18 cellular contexts compared by ENCODE assay signal in the genomic region with DNA sequence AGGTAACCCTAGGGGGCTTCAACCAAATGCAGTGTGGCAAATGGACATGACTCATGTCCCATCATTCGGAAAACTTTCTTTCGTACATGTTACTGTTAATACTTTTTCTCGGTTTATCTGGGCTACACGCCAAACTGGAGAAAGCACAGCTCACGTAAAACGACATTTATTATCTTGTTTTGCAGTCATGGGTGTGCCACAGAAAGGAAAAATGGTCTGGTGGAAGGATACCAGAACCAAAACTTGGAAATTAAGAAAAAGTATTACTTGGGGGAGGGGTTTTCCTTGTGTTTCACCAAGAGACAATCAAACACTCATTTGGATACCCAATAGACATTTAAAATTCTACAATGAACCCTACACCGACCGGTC. TPM values are rescaled to one million over a fixed set of nuclear protein-coding genes. Genes with fewer than 3 reads are reported as not detected.
DNase-seq lines count a peak whose midpoint lies in the region; ATAC-seq and TF ChIP-seq lines count a peak whose summit lies in the region.
"Had no signal": no experiment of that assay in that cellular context is flagged by ENCODE, and none has a peak within 500 bp of the region (broad histone marks: within the 10 kb centered on the region; RNA-seq: fewer than 3 reads in every experiment).

No MANE protein-coding gene starts in this region.

- H3K4me3 Mint-ChIP-seq in type B pancreatic cell, result peak overlapping the region; percentile 44
- H3K4me3 Mint-ChIP-seq: activated T-cell treated with anti-CD3 and anti-CD28 coated beads, Interleukin-2, amount 50 U/mL, for 24 hours had no signal

- no peaks in the 10 kb centered on the region for H3K36me3 Mint-ChIP-seq in type B pancreatic cell

- DNase-seq in right cardiac atrium, result peak in 1 of 3 donors; percentile 5
- DNase-seq in right atrium auricular region (ENCODE audit: low spot score), result no peak
- DNase-seq in coronary artery (ENCODE audit: low spot score), result no peak
- peak; percentile 29 for DNase-seq in mesenchymal stem cell
- no peak for DNase-seq in type B pancreatic cell (ENCODE audit: extremely low spot score, unreplicated experiment)
- DNase-seq in stimulated activated CD4-positive, alpha-beta T cell treated with anti-CD3 and anti-CD28 coated beads, Interleukin-12 subunit alpha, Interleukin-12 subunit beta, amount 100 ng/mL, for 4 hours, result no peak
- no peak for DNase-seq in 8988T
- no peak for DNase-seq in NCI-H1436 (lab: John Stamatoyannopoulos, UW)
- DNase-seq: activated CD4-positive, CD25-positive, alpha-beta regulatory T cell; activated T-cell treated with anti-CD3 and anti-CD28 coated beads, Interleukin-2, amount 50 U/mL, for 24 hours; DMS53; NCI-H187 treated with DMSO at 0.1 percent for 48 hours; NCI-H774; SJCRH30; small intestine had no signal

- H3K4me1 ChIP-seq in right cardiac atrium (ENCODE audit: control insufficient read depth, insufficient read depth, low read length) (no peaks in the 10 kb centered on the region), right atrium auricular region (peaks cover 0 to 20% of the 10 kb centered on the region in 2 donors), mesenchymal stem cell (ENCODE audit: control insufficient read depth, insufficient read depth, low read depth, low read length) (no peaks in the 10 kb centered on the region)

- H3K9me3 Mint-ChIP-seq in type B pancreatic cell, result no peaks in the 10 kb centered on the region
- H3K9me3 Mint-ChIP-seq: activated T-cell treated with anti-CD3 and anti-CD28 coated beads, Interleukin-2, amount 50 U/mL, for 24 hours had no signal

- no peak overlapping the region for H4K91ac ChIP-seq in mesenchymal stem cell (ENCODE audit: low read length)

- peak in 1 of 2 donors; percentile 58 for ATAC-seq in right cardiac atrium
- ATAC-seq: GM12878 had no signal

- peaks cover 17% of the 10 kb centered on the region for H3K4me1 Mint-ChIP-seq in type B pancreatic cell (ENCODE audit: unreplicated experiment)

- H3K4ac ChIP-seq in mesenchymal stem cell (ENCODE audit: low read depth in 1 of 2, low read length in 2 of 2), result no peak overlapping the region

- intact Hi-C loops in right cardiac atrium (cut with DNase I), result no loop called here

- H3K27me3 ChIP-seq in right cardiac atrium (ENCODE audit: control insufficient read depth, insufficient read depth), result no peaks in the 10 kb centered on the region
- peaks cover 20 to 24% of the 10 kb centered on the region in 2 donors for H3K27me3 ChIP-seq in right atrium auricular region
- peaks cover 78 to 82% of the 10 kb centered on the region in 2 experiments for H3K27me3 ChIP-seq in mesenchymal stem cell (ENCODE audit: control insufficient read depth in 1 of 2, insufficient read depth in 1 of 2, low read length in 2 of 2)

- H3K9me3 ChIP-seq in right cardiac atrium (ENCODE audit: control insufficient read depth, low read length) (no peaks in the 10 kb centered on the region), right atrium auricular region (no peaks in the 10 kb centered on the region), mesenchymal stem cell (ENCODE audit: control insufficient read depth, low read length) (no peaks in the 10 kb centered on the region)
- H3K9me3 ChIP-seq: SJCRH30 had no signal

- no peak overlapping the region for H4K8ac ChIP-seq in mesenchymal stem cell (ENCODE audit: low read length)

- no peak overlapping the region for H3K27ac ChIP-seq in right cardiac atrium (ENCODE audit: low read length)
- H3K27ac ChIP-seq in right atrium auricular region, result no peak overlapping the region
- H3K27ac ChIP-seq in coronary artery, result no peak overlapping the region
- no peak overlapping the region for H3K27ac ChIP-seq in mesenchymal stem cell (ENCODE audit: low read length, poor library complexity, severe bottlenecking)
- H3K27ac ChIP-seq: SJCRH30 had no signal

- WGBS in right cardiac atrium, result 10% methylated on average over 8 of the region's 8 CpGs
- WGBS in mesenchymal stem cell, result 20% methylated on average over 5 of the region's 8 CpGs

- no peak overlapping the region for H2BK120ac ChIP-seq in mesenchymal stem cell (ENCODE audit: low read depth, low read length)

- H2BK12ac ChIP-seq in mesenchymal stem cell (ENCODE audit: low read length in 2 of 2), result no peak overlapping the region

- H2AK5ac ChIP-seq in mesenchymal stem cell (ENCODE audit: low read length, severe bottlenecking), result no peak overlapping the region

- no peaks in the 10 kb centered on the region for H3K79me1 ChIP-seq in mesenchymal stem cell (replicated peaks; ENCODE audit: low read length, poor library complexity, severe bottlenecking)

- H3K4me3 ChIP-seq in right cardiac atrium (ENCODE audit: low read length) (peak overlapping the region; percentile 23), right atrium auricular region (no peak overlapping the region), coronary artery (peak overlapping the region; percentile 25), mesenchymal stem cell (ENCODE audit: insufficient read depth in 1 of 2, low read depth in 1 of 2, low read length in 2 of 2) (peak overlapping the region in 1 of 2 experiments; percentile 62)
- H3K4me3 ChIP-seq: GM12878, SJCRH30 had no signal

- H3K23ac ChIP-seq in mesenchymal stem cell (ENCODE audit: low read length in 2 of 2), result no peak overlapping the region

- H3K36me3 ChIP-seq in right atrium auricular region (no peaks in the 10 kb centered on the region), mesenchymal stem cell (ENCODE audit: control insufficient read depth in 1 of 2, insufficient read depth in 2 of 2, low read depth in 1 of 2, low read length in 2 of 2) (no peaks in the 10 kb centered on the region)
- H3K36me3 ChIP-seq: SJCRH30 had no signal

- TF ChIP-seq CTCF in right atrium auricular region (IDR thresholded peaks at IDR 0.05), result no peak
- TF ChIP-seq CTCF in coronary artery (IDR thresholded peaks at IDR 0.05), result no peak
- no peak for TF ChIP-seq CTCF in type B pancreatic cell (conservative IDR thresholded peaks at IDR 0.05)

- H3K27me3 Mint-ChIP-seq in type B pancreatic cell, result peaks cover 92% of the 10 kb centered on the region

- H2AFZ ChIP-seq in mesenchymal stem cell (ENCODE audit: low read depth, low read length), result no peak overlapping the region

- no peak overlapping the region for H2BK15ac ChIP-seq in mesenchymal stem cell (ENCODE audit: low read depth, poor library complexity, severe bottlenecking)

- peak overlapping the region; percentile 33 for H3K4me2 ChIP-seq in mesenchymal stem cell (ENCODE audit: low read length, poor library complexity, severe bottlenecking)

- H3K27ac Mint-ChIP-seq in type B pancreatic cell, result peak overlapping the region; percentile 24
- H3K27ac Mint-ChIP-seq: activated T-cell treated with anti-CD3 and anti-CD28 coated beads, Interleukin-2, amount 50 U/mL, for 24 hours had no signal

- no peak overlapping the region for H3K9ac ChIP-seq in mesenchymal stem cell (ENCODE audit: low read length)

- H2BK5ac ChIP-seq in mesenchymal stem cell (ENCODE audit: low read depth, low read length, poor library complexity, severe bottlenecking), result no peak overlapping the region

- H3K18ac ChIP-seq in mesenchymal stem cell (ENCODE audit: low read depth in 1 of 2, low read length in 2 of 2), result no peak overlapping the region

- no peak overlapping the region for H3K14ac ChIP-seq in mesenchymal stem cell (ENCODE audit: low read length in 2 of 2)

RNA-seq across cellular contexts. Expression of gene ALOX15B, which starts 23.6 kb away (rescaled TPM):
- total RNA-seq in right cardiac atrium (under 1 TPM; 0.25 to 0.68 (median 0.46) TPM), right atrium auricular region (1 to 10 TPM; 1.2 to 1.8 TPM), type B pancreatic cell (ENCODE audit: low replicate concordance) (not detected in 2 replicates)
- 0.54 TPM for polyA plus RNA-seq in right cardiac atrium
- 0.11 TPM for polyA plus RNA-seq in mesenchymal stem cell (2013, experiment 1 of 2)
- polyA plus RNA-seq in mesenchymal stem cell (2013, experiment 2 of 2), result 0.11 TPM
- total RNA-seq: GM12878, H7, SJCRH30, urinary bladder had no signal

RNA-seq across cellular contexts. Expression of gene ALOX12B, which starts 25.1 kb away (rescaled TPM):
- total RNA-seq in right cardiac atrium (under 1 TPM in 1 of 4 donors, not detected in 3; 0.71 TPM), right atrium auricular region (under 1 TPM in 1 of 2 donors, not detected in 1; 0.43 TPM), type B pancreatic cell (ENCODE audit: low replicate concordance) (not detected in 2 replicates)
- not detected for polyA plus RNA-seq in right cardiac atrium
- not detected for polyA plus RNA-seq in mesenchymal stem cell (2013, experiment 1 of 2)
- polyA plus RNA-seq in mesenchymal stem cell (2013, experiment 2 of 2), result not detected
- total RNA-seq: H7, SJCRH30 had no signal
- polyA plus RNA-seq: urinary bladder had no signal

RNA-seq across cellular contexts. Expression of gene ALOXE3, which starts 55.9 kb away (rescaled TPM):
- not detected for total RNA-seq in right cardiac atrium
- not detected for polyA plus RNA-seq in right cardiac atrium
- total RNA-seq in right atrium auricular region, result under 1 TPM in 1 of 2 donors, not detected in 1; 0.20 TPM
- 0.01 TPM for polyA plus RNA-seq in mesenchymal stem cell (2013, experiment 1 of 2)
- polyA plus RNA-seq in mesenchymal stem cell (2013, experiment 2 of 2), result not detected
- total RNA-seq in type B pancreatic cell (ENCODE audit: low replicate concordance), result 0.14 TPM in 1 of 2 replicates, not detected in the other
- total RNA-seq: GM12878, H7, SJCRH30, urinary bladder had no signal
- polyA plus RNA-seq: urinary bladder had no signal

Comparison
In these comparisons a context has a peak if more than half of its experiments do, and no peak if none do; other contexts are left out.
1. H3K4me3 ChIP-seq: peak in right cardiac atrium (single experiment) and coronary artery (single experiment); none in right atrium auricular region (0 of 2).